Comparison of ENCODE assay signal across 8 cellular contexts in genomic region chr9:6667633-6668280, GRCh38. TPM values are rescaled to one million over a fixed set of nuclear protein-coding genes. Genes with fewer than 3 reads are reported as not detected.
DNase-seq lines count a peak whose midpoint lies in the region; ATAC-seq and TF ChIP-seq lines count a peak whose summit lies in the region.

No MANE protein-coding gene starts in this region.

- peak; percentile 53 for TF ChIP-seq CTCF in CD8-positive, alpha-beta T cell (IDR thresholded peaks at IDR 0.05)
- TF ChIP-seq CTCF in HCT116 (IDR thresholded peaks at IDR 0.05 in 2 of 3, conservative IDR thresholded peaks at IDR 0.05 in 1 of 3; ENCODE audit: borderline replicate concordance in 1 of 3, insufficient read depth in 1 of 3, low read depth in 2 of 3, low read length in 2 of 3) (peak; percentile 57 to 72 (median 63); a peak in 5 of 6 replicates), RWPE2 (IDR thresholded peaks at IDR 0.05; ENCODE audit: poor library complexity, severe bottlenecking) (peak; percentile 86), stomach (IDR thresholded peaks at IDR 0.05) (peak in 4 of 7 experiments; percentile 23 to 48 (median 35))

- POLR2A ChIA-PET in CD8-positive, alpha-beta T cell (lab: Charles Lee): interaction anchor here (1.1 kb wide), 1 partner anchor 14 kb away, joined by 3 read pairs; no protein-coding TSS in a partner anchor
- POLR2A ChIA-PET in HCT116 (lab: Charles Lee) (no interaction called here), T-cell (lab: Charles Lee) (no interaction called here)

- no peak overlapping the region for H3K4me2 ChIP-seq in HCT116 (ENCODE audit: low read length)

- H4K20me1 ChIP-seq in HCT116 (ENCODE audit: insufficient read depth): no peaks in the 10 kb centered on the region

- 43 to 65% (median 52%) methylated on average over 5 of the region's 5 CpGs for WGBS in stomach, 5 donors

- H3K9me2 ChIP-seq in HCT116 (ENCODE audit: insufficient read depth): no peaks in the 10 kb centered on the region

- CTCF ChIA-PET in CD8-positive, alpha-beta T cell (lab: Charles Lee): interaction anchor here (0.7 to 2.6 kb wide), 8 partner anchors 9 to 314 kb away, joined by 3 to 8 read pairs (median 4); no protein-coding TSS in a partner anchor
- CTCF ChIA-PET in HCT116 (lab: Charles Lee): interaction anchor here (0.6 to 2.1 kb wide), 13 partner anchors 8 to 314 kb away, joined by 3 to 9 read pairs (median 4); partner anchors contain the start of gene KDM4C
- CTCF ChIA-PET in T-cell (lab: Charles Lee): interaction anchor here in 1 of 2 donors (0.6 kb wide), 1 partner anchor 74 kb away, joined by 3 read pairs; no protein-coding TSS in a partner anchor

- no peaks in the 10 kb centered on the region for H3K4me1 Mint-ChIP-seq in CD8-positive, alpha-beta T cell (ENCODE audit: low read depth)
- peaks cover 0 to 3% (median 0%) of the 10 kb centered on the region in 3 donors for H3K4me1 Mint-ChIP-seq in T-cell

- no peaks in the 10 kb centered on the region for H3K79me2 ChIP-seq in HCT116 (ENCODE audit: insufficient read depth, low read length)

- ATAC-seq in CD8-positive, alpha-beta T cell: no peak
- ATAC-seq in HCT116: peak; percentile 82
- ATAC-seq in RWPE2 (ENCODE audit: low read depth): no peak
- no peak for ATAC-seq in T-cell (replicated peaks in 1 of 4)
- ATAC-seq in HG02870 (IDR thresholded peaks at IDR 0.05; ENCODE audit: unreplicated experiment): no peak

- TF ChIP-seq POLR2A in HCT116 (IDR thresholded peaks at IDR 0.05; ENCODE audit: borderline replicate concordance, extremely low read depth, insufficient read depth, insufficient read length) (no peak), stomach (IDR thresholded peaks at IDR 0.05) (no peak)

- no peak overlapping the region for H3K27ac ChIP-seq in CD8-positive, alpha-beta T cell (ENCODE audit: low read depth, low read length)
- H3K27ac ChIP-seq in HCT116 (ENCODE audit: low read depth, low read length) (no peak overlapping the region), RWPE2 (ENCODE audit: poor library complexity, severe bottlenecking) (no peak overlapping the region), stomach (no peak overlapping the region)

- no peaks in the 10 kb centered on the region for H3K36me3 Mint-ChIP-seq in CD8-positive, alpha-beta T cell
- no peaks in the 10 kb centered on the region for H3K36me3 Mint-ChIP-seq in T-cell

- H3K27me3 ChIP-seq in CD8-positive, alpha-beta T cell (ENCODE audit: insufficient read depth, low read length): no peaks in the 10 kb centered on the region
- H3K27me3 ChIP-seq in HCT116 (ENCODE audit: insufficient read depth, low read length) (no peaks in the 10 kb centered on the region), RWPE2 (ENCODE audit: insufficient read depth, poor library complexity, severe bottlenecking) (no peaks in the 10 kb centered on the region), stomach (no peaks in the 10 kb centered on the region)

- H3K4me3 Mint-ChIP-seq in CD8-positive, alpha-beta T cell: no peak overlapping the region
- H3K4me3 Mint-ChIP-seq in T-cell: no peak overlapping the region

- RAD21 ChIA-PET in HCT116 (lab: Charles Lee; ENCODE audit: low non-redundant PET in 1 of 2, low total read pairs in 2 of 2, uncharacterized antibody in 2 of 2, unreplicated experiment in 2 of 2): interaction anchor here in 1 of 2 experiments (0.8 kb wide), 1 partner anchor 81 kb away, joined by 3 read pairs; no protein-coding TSS in a partner anchor

- H3K27ac Mint-ChIP-seq in CD8-positive, alpha-beta T cell: no peak overlapping the region
- no peak overlapping the region for H3K27ac Mint-ChIP-seq in T-cell

- no peak overlapping the region for H3K9ac ChIP-seq in HCT116 (ENCODE audit: low read length)

- H2AFZ ChIP-seq in HCT116 (ENCODE audit: low read depth, low read length, poor library complexity, severe bottlenecking): no peak overlapping the region

- no peak for DNase-seq in CD8-positive, alpha-beta T cell
- DNase-seq in HCT116 (ENCODE audit: low read depth, low spot score) (no peak), RWPE2 (ENCODE audit: low spot score) (no peak), foreskin melanocyte (peak; percentile 29), stomach (no peak), T-cell (no peak)
- no peak for DNase-seq in activated CD8-positive, alpha-beta memory T cell treated with anti-CD3 and anti-CD28 coated beads, Interleukin-2, amount 50 U/mL, for 4 hours

- no peak overlapping the region for H3K4me3 ChIP-seq in CD8-positive, alpha-beta T cell (ENCODE audit: low read depth, low read length)
- H3K4me3 ChIP-seq in HCT116 (replicated peaks in 1 of 2; ENCODE audit: low read depth in 1 of 2, low read length in 2 of 2) (no peak overlapping the region), RWPE2 (ENCODE audit: severe bottlenecking) (no peak overlapping the region), stomach (no peak overlapping the region)

- no peak for TF ChIP-seq EP300 in stomach (IDR thresholded peaks at IDR 0.05)

- H3K36me3 ChIP-seq in CD8-positive, alpha-beta T cell (ENCODE audit: insufficient read depth, low read length): no peaks in the 10 kb centered on the region
- H3K36me3 ChIP-seq in HCT116 (ENCODE audit: control insufficient read depth in 1 of 2, insufficient read depth in 2 of 2, low read length in 2 of 2): no peaks in the 10 kb centered on the region; a peak in 1 of 4 replicates
- no peaks in the 10 kb centered on the region for H3K36me3 ChIP-seq in RWPE2 (ENCODE audit: low read depth)
- H3K36me3 ChIP-seq in stomach: no peaks in the 10 kb centered on the region

- H3K4me1 ChIP-seq in CD8-positive, alpha-beta T cell (ENCODE audit: insufficient read depth, low read length): no peaks in the 10 kb centered on the region
- peaks cover 0 to 9% of the 10 kb centered on the region in 2 experiments; a peak in 1 of 4 replicates for H3K4me1 ChIP-seq in HCT116 (ENCODE audit: control insufficient read depth in 1 of 2, insufficient read depth in 2 of 2, low read length in 2 of 2)
- H3K4me1 ChIP-seq in RWPE2 (ENCODE audit: insufficient read depth, poor library complexity, severe bottlenecking): no peaks in the 10 kb centered on the region
- H3K4me1 ChIP-seq in stomach: peaks cover 0 to 12% (median 0%) of the 10 kb centered on the region in 4 donors

- peak; percentile 62 for TF ChIP-seq RAD21 in HCT116 (IDR thresholded peaks at IDR 0.05; ENCODE audit: low read depth)

- intact Hi-C loops in CD8-positive, alpha-beta T cell (cut with DNase I, micrococcal nuclease): loop anchor here (1.0 to 5.0 kb wide), 4 partner anchors 80 to 315 kb away; no protein-coding TSS in a partner anchor
- intact Hi-C loops in HCT116 (cut with micrococcal nuclease) (loop anchor here (1.0 to 5.0 kb wide), 2 partner anchors 80 to 313 kb away; no protein-coding TSS in a partner anchor), stomach (cut with DNase I; ENCODE audit: low total_unique reads) (no loop called here)

- no TSS peak for BruUV-seq in HCT116 (replicated peaks; lab: Mats Ljungman, UMichigan)

- no peaks in the 10 kb centered on the region for H3K9me3 ChIP-seq in CD8-positive, alpha-beta T cell (ENCODE audit: low read length)
- H3K9me3 ChIP-seq in HCT116 (ENCODE audit: control insufficient read depth in 1 of 2, insufficient read depth in 1 of 2, low read depth in 1 of 2, low read length in 2 of 2) (no peaks in the 10 kb centered on the region), RWPE2 (ENCODE audit: severe bottlenecking) (no peaks in the 10 kb centered on the region), stomach (no peaks in the 10 kb centered on the region)

- no peaks in the 10 kb centered on the region for H3K27me3 Mint-ChIP-seq in CD8-positive, alpha-beta T cell (ENCODE audit: low read depth)
- H3K27me3 Mint-ChIP-seq in T-cell: no peaks in the 10 kb centered on the region

- no peaks in the 10 kb centered on the region for H3K9me3 Mint-ChIP-seq in CD8-positive, alpha-beta T cell
- H3K9me3 Mint-ChIP-seq in T-cell: no peaks in the 10 kb centered on the region

TF ChIP-seq in HCT116, 20 proteins besides CTCF, POLR2A, EP300 and RAD21:
- TF ChIP-seq ELF1 (IDR thresholded peaks at IDR 0.05; ENCODE audit: borderline replicate concordance, low read depth): no peak; the same call in 1 of the 2 replicates
- TF ChIP-seq SIN3A (IDR thresholded peaks at IDR 0.05; ENCODE audit: low read depth): no peak
- no peak for TF ChIP-seq YY1 (IDR thresholded peaks at IDR 0.05; ENCODE audit: extremely low read depth, insufficient replicate concordance, low read depth, low read length)
- TF ChIP-seq CBX3 (IDR thresholded peaks at IDR 0.05; ENCODE audit: low read depth): no peak

RNA-seq across cellular contexts. Expression of gene GLDC, which starts 22.2 kb away (rescaled TPM):
- not detected for total RNA-seq in CD8-positive, alpha-beta T cell
- 4.9 TPM for total RNA-seq in HCT116 (2021; ENCODE audit: unreplicated experiment)
- 3.3 and 5.6 TPM in 2 replicates for polyA plus RNA-seq in HCT116 (2012)
- total RNA-seq in stomach: 1 to 10 TPM in 1 of 5 donors, under 1 TPM in 1, not detected in 3; 0.37 to 2.2 TPM
- polyA plus RNA-seq in stomach: 1 to 10 TPM in 1 of 3 donors, under 1 TPM in 1, not detected in 1; 0.31 to 3.7 TPM
- total RNA-seq in T-cell: under 1 TPM; 0.21 to 0.79 (median 0.70) TPM

Comparison
In these comparisons a context has a peak if more than half of its experiments do, and no peak if none do; other contexts are left out.
1. CTCF ChIP-seq: peak in every context shown above with its lines; median percentile 86 in RWPE2; 63 in HCT116; 53 in CD8-positive, alpha-beta T cell; 35 in stomach.